In the genomic region with DNA sequence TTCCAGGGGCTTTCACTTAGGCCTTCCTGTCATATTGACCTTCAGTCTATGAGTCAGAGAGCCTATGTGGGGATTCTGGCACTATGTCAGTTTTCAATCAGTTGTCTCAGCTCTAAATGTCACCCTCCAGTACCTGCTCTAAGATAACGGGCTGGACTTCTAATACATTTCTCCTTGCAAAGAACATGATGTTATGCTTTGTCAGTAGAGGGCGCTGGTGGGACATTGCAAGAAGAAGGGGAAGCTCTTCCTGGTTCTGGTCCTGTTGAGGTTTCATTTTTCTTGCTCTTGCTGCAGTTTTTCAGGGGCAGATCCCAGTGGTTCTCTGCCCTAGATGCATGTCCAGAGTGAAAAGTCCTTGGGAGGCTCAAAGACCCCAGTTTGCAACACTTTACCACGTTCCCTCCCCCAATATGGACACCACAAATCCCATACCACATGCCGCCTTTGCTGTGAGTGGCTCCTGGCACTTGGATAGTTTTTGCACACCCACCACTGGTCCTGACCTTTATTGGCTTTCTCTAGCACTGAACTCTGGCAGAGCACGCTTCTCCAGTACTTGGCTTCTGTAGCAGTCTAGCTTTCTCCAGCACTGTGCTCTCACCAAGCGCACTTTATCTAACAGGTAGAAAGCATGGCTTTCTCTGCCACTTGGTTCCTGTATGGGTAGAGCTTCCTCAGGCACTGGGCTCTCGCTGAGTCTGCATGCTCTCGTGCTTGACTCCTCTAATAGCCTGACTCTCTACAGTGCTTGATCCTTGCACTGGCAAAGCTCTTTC, we compare ENCODE assay signal across 1 cellular context.
TF ChIP-seq lines count a peak whose summit lies in the region.

No MANE protein-coding gene starts in this region.

TF ChIP-seq in HEK293, 187 proteins besides CTCF, POLR2A, EP300 and RAD21 (continued from another document):
- TF ChIP-seq ZNF660 (tag by site-specific recombination; IDR thresholded peaks at IDR 0.05) (peak; percentile 95), SCRT2 (tag by site-specific recombination; IDR thresholded peaks at IDR 0.05) (0 out of 2 replicates have a peak, but pooled peaks have one; percentile 25), ZEB2 (tag by site-specific recombination; IDR thresholded peaks at IDR 0.05) (peak; percentile 50; the same call in 1 of the 2 replicates), ZNF654 (tag by site-specific recombination; IDR thresholded peaks at IDR 0.05; ENCODE audit: low read depth) (peak; percentile 100), ZNF248 (tag by site-specific recombination; IDR thresholded peaks at IDR 0.05) (no peak), ZNF561 (tag by site-specific recombination; IDR thresholded peaks at IDR 0.05; ENCODE audit: borderline replicate concordance) (peak; percentile 43; the same call in 1 of the 2 replicates), ZSCAN30 (tag by site-specific recombination; IDR thresholded peaks at IDR 0.05) (0 out of 2 replicates have a peak, but pooled peaks have one; percentile 23), ZNF391 (tag by site-specific recombination; IDR thresholded peaks at IDR 0.05; ENCODE audit: borderline replicate concordance, low read depth) (no peak), PRDM1 (tag by site-specific recombination; IDR thresholded peaks at IDR 0.05) (peak; percentile 91), ZNF600 (tag by site-specific recombination; IDR thresholded peaks at IDR 0.05) (peak; percentile 71), PATZ1 (tag by site-specific recombination; IDR thresholded peaks at IDR 0.05) (peak; percentile 27; the same call in 1 of the 2 replicates), REST (tag by site-specific recombination; IDR thresholded peaks at IDR 0.05) (0 out of 2 replicates have a peak, but pooled peaks have one; percentile 22)
- TF ChIP-seq, protein P1, sequence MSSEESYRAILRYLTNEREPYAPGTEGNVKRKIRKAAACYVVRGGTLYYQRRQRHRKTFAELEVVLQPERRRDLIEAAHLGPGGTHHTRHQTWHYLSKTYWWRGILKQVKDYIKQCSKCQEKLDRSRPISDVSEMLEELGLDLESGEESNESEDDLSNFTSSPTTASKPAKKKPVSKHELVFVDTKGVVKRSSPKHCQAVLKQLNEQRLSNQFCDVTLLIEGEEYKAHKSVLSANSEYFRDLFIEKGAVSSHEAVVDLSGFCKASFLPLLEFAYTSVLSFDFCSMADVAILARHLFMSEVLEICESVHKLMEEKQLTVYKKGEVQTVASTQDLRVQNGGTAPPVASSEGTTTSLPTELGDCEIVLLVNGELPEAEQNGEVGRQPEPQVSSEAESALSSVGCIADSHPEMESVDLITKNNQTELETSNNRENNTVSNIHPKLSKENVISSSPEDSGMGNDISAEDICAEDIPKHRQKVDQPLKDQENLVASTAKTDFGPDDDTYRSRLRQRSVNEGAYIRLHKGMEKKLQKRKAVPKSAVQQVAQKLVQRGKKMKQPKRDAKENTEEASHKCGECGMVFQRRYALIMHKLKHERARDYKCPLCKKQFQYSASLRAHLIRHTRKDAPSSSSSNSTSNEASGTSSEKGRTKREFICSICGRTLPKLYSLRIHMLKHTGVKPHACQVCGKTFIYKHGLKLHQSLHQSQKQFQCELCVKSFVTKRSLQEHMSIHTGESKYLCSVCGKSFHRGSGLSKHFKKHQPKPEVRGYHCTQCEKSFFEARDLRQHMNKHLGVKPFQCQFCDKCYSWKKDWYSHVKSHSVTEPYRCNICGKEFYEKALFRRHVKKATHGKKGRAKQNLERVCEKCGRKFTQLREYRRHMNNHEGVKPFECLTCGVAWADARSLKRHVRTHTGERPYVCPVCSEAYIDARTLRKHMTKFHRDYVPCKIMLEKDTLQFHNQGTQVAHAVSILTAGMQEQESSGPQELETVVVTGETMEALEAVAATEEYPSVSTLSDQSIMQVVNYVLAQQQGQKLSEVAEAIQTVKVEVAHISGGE (tag by site-specific recombination; conservative IDR thresholded peaks at IDR 0.05; ENCODE audit: low read depth), result 0 out of 2 replicates have a peak, but pooled peaks have one; percentile 8
TF ChIP-seq in HEK293: peak in this region for 23.
